11 cellular contexts compared by ENCODE assay signal in the genomic region with DNA sequence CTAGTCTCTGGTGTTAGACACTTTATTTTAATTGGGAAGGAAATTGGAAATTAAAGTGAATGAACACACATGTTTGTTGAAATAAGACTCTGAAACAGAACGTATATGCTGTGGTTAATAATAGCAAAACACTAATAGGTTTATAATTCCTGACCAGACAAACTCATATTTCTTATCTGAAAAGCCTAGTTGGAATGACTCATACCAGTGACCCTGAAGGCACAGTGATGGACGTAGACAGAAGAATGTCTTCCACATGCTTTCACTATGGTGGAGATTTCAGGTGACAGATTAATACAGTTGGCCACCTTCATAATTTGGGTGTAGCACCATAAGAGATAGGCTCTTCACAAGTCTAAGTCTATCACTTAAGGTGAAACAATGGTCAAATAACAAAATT.
"Had no signal": no experiment of that assay in that cellular context is flagged by ENCODE, and none has a peak within 500 bp of the region (broad histone marks: within the 10 kb centered on the region; RNA-seq: fewer than 3 reads in every experiment).

No MANE protein-coding gene starts in this region.

- DNase-seq: activated CD4-positive, alpha-beta T cell treated with anti-CD3 and anti-CD28 coated beads, Interleukin-2, amount 50 U/mL, for 1 hour; anterior cingulate cortex; gastrocnemius medialis; kidney; posterior cingulate gyrus; small intestine had no signal

- H3K4me3 ChIP-seq: gastrocnemius medialis, neural progenitor cell, right atrium auricular region, tibial nerve had no signal

- ATAC-seq: activated naive CD4-positive, alpha-beta T cell treated with anti-CD3 and anti-CD28 coated beads, Interleukin-2, amount 50 U/mL, for 72 hours; gastrocnemius medialis; stimulated activated effector memory CD8-positive, alpha-beta T cell treated with anti-CD3 and anti-CD28 coated beads, Interleukin-12 subunit alpha, Interleukin-12 subunit beta, amount 100 ng/mL, for 72 hours had no signal

- H3K4me2 ChIP-seq: neural progenitor cell had no signal

- H3K36me3 ChIP-seq: gastrocnemius medialis, neural progenitor cell, right atrium auricular region, tibial nerve had no signal

- H3K27ac ChIP-seq: gastrocnemius medialis, neural progenitor cell, right atrium auricular region, tibial nerve had no signal

- H3K27me3 ChIP-seq: gastrocnemius medialis, neural progenitor cell, right atrium auricular region, tibial nerve had no signal

- H3K9me3 ChIP-seq: gastrocnemius medialis, right atrium auricular region had no signal

- H2AFZ ChIP-seq: neural progenitor cell had no signal

- H3K4me1 ChIP-seq: gastrocnemius medialis, neural progenitor cell, right atrium auricular region, tibial nerve had no signal

- H3K9ac ChIP-seq: neural progenitor cell had no signal
